36 cellular contexts compared by ENCODE assay signal in the genomic region with DNA sequence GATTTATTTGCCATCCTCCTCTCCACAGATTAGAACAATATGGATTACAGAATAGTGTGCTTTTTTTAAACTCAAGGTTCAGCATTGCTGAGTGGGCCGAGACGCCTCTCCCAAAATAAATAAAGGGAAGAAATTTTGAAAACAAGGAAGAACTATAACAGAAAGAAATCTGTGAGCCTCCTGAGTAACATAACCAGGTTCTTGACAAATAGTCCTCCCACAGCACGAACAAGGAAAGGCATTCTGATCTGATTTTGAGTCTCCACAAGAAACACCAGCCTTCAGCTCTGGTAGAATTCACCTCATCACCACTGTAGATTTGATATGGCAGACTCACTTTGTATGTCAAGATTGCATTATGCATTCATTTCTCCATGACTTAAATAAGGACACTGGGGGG.
"Had no signal": no experiment of that assay in that cellular context is flagged by ENCODE, and none has a peak within 500 bp of the region (broad histone marks: within the 10 kb centered on the region; RNA-seq: fewer than 3 reads in every experiment).

No MANE protein-coding gene starts in this region.

- H3K27ac ChIP-seq: ascending aorta, body of pancreas, Peyer's patch, SJSA1, VCaP had no signal

- H3K4me1 ChIP-seq: ascending aorta, body of pancreas, Peyer's patch had no signal

- H3K36me3 Mint-ChIP-seq: activated CD8-positive, alpha-beta memory T cell treated with anti-CD3 and anti-CD28 coated beads, Interleukin-2, amount 10 ng/mL, durations not matched to agents 7 days and 5 days; activated naive CD4-positive, alpha-beta T cell treated with anti-CD3 and anti-CD28 coated beads, Interleukin-2, amount 50 U/mL, for 24 hours; activated naive CD8-positive, alpha-beta T cell treated with anti-CD3 and anti-CD28 coated beads, Interleukin-2, amount 10 ng/mL, durations not matched to agents 7 days and 5 days had no signal

- H3K9ac ChIP-seq: SK-N-SH had no signal

- H3K4me1 Mint-ChIP-seq: activated B cell treated with CpG ODN at 0.5 μM for 24 hours; activated CD4-positive, alpha-beta memory T cell treated with anti-CD3 and anti-CD28 coated beads, Interleukin-2, amount 10 ng/mL, durations not matched to agents 7 days and 5 days; activated CD8-positive, alpha-beta memory T cell treated with anti-CD3 and anti-CD28 coated beads, Interleukin-2, amount 10 ng/mL, durations not matched to agents 7 days and 5 days; activated naive CD4-positive, alpha-beta T cell treated with anti-CD3 and anti-CD28 coated beads, Interleukin-2, amount 50 U/mL, for 24 hours; activated naive CD8-positive, alpha-beta T cell treated with anti-CD3 and anti-CD28 coated beads, Interleukin-2, amount 10 ng/mL, durations not matched to agents 7 days and 5 days had no signal

- H3K4me3 Mint-ChIP-seq: activated B cell treated with CpG ODN at 0.5 μM for 24 hours; activated CD4-positive, alpha-beta memory T cell treated with anti-CD3 and anti-CD28 coated beads, Interleukin-2, amount 10 ng/mL, durations not matched to agents 7 days and 5 days; activated CD8-positive, alpha-beta memory T cell treated with anti-CD3 and anti-CD28 coated beads, Interleukin-2, amount 10 ng/mL, durations not matched to agents 7 days and 5 days; activated naive CD4-positive, alpha-beta T cell treated with anti-CD3 and anti-CD28 coated beads, Interleukin-2, amount 50 U/mL, for 24 hours; activated naive CD8-positive, alpha-beta T cell treated with anti-CD3 and anti-CD28 coated beads, Interleukin-2, amount 10 ng/mL, durations not matched to agents 7 days and 5 days had no signal

- H3K27ac Mint-ChIP-seq: activated B cell treated with CpG ODN at 0.5 μM for 24 hours; activated CD4-positive, alpha-beta memory T cell treated with anti-CD3 and anti-CD28 coated beads, Interleukin-2, amount 10 ng/mL, durations not matched to agents 7 days and 5 days; activated CD8-positive, alpha-beta memory T cell treated with anti-CD3 and anti-CD28 coated beads, Interleukin-2, amount 10 ng/mL, durations not matched to agents 7 days and 5 days; activated naive CD4-positive, alpha-beta T cell treated with anti-CD3 and anti-CD28 coated beads, Interleukin-2, amount 50 U/mL, for 24 hours; activated naive CD8-positive, alpha-beta T cell treated with anti-CD3 and anti-CD28 coated beads, Interleukin-2, amount 10 ng/mL, durations not matched to agents 7 days and 5 days had no signal

- H3K4me3 ChIP-seq: ascending aorta, body of pancreas, K562, Peyer's patch, SJSA1 had no signal

- H3K9me3 Mint-ChIP-seq: activated CD4-positive, alpha-beta memory T cell treated with anti-CD3 and anti-CD28 coated beads, Interleukin-2, amount 10 ng/mL, durations not matched to agents 7 days and 5 days had no signal

- H3K9me2 ChIP-seq: SK-N-SH had no signal

- ATAC-seq: activated CD8-positive, alpha-beta memory T cell treated with anti-CD3 and anti-CD28 coated beads, Interleukin-2, amount 10 ng/mL, durations not matched to agents 7 days and 5 days; body of pancreas; K562; PC-3 had no signal

- H3K9me3 ChIP-seq: ascending aorta, body of pancreas, Peyer's patch, SJSA1, SK-N-SH had no signal

- DNase-seq: activated B cell treated with CpG ODN at 0.5 μM for 24 hours; activated CD4-positive, alpha-beta memory T cell treated with anti-CD3 and anti-CD28 coated beads, Interleukin-2, amount 10 ng/mL, durations not matched to agents 7 days and 5 days; activated CD4-positive, alpha-beta T cell treated with anti-CD3 and anti-CD28 coated beads for 4 hours; activated CD4-positive, alpha-beta T cell treated with anti-CD3 and anti-CD28 coated beads, Interleukin-2, amount 50 U/mL, for 1 hour; activated CD4-positive, CD25-positive, alpha-beta regulatory T cell treated with anti-CD3 and anti-CD28 coated beads, Interleukin-2, amount 50 U/mL, for 72 hours; activated CD8-positive, alpha-beta memory T cell treated with anti-CD3 and anti-CD28 coated beads for 24 hours; activated CD8-positive, alpha-beta memory T cell treated with anti-CD3 and anti-CD28 coated beads, Interleukin-2, amount 10 ng/mL, durations not matched to agents 7 days and 5 days; activated CD8-positive, alpha-beta memory T cell treated with anti-CD3 and anti-CD28 coated beads, Interleukin-2, amount 50 U/mL, for 48 hours; activated gamma-delta T cell; activated naive CD4-positive, alpha-beta T cell treated with Interleukin-2 at 50 U/mL for 16 hours; activated naive CD8-positive, alpha-beta T cell treated with anti-CD3 and anti-CD28 coated beads, Interleukin-2, amount 10 ng/mL, durations not matched to agents 7 days and 5 days; activated T-cell treated with anti-CD3 and anti-CD28 coated beads, Interleukin-2, amount 50 U/mL, for 48 hours; amygdala; body of pancreas; caudate nucleus; cerebellar nuclear complex; NCI-H1105; NCI-H1417 treated with DMSO at 0.1 percent for 48 hours; NCI-H1930; NCI-H510A; NCI-H526; NCI-H748 treated with DMSO at 0.1 percent for 48 hours; NK-92 treated with Interleukin-12 subunit alpha and Interleukin-12 subunit beta, amount 100 ng/mL, for 24 hours; PC-3; Peyer's patch; RPMI8226; SHP77 treated with DMSO at 0.1 percent for 48 hours; SK-N-SH; T-helper 1 cell; T-helper 2 cell; T-helper 9 cell had no signal

- H3K27me3 Mint-ChIP-seq: activated CD4-positive, alpha-beta memory T cell treated with anti-CD3 and anti-CD28 coated beads, Interleukin-2, amount 10 ng/mL, durations not matched to agents 7 days and 5 days; activated CD8-positive, alpha-beta memory T cell treated with anti-CD3 and anti-CD28 coated beads, Interleukin-2, amount 10 ng/mL, durations not matched to agents 7 days and 5 days; activated naive CD4-positive, alpha-beta T cell treated with anti-CD3 and anti-CD28 coated beads, Interleukin-2, amount 50 U/mL, for 24 hours had no signal

- H3K27me3 ChIP-seq: ascending aorta, body of pancreas, Peyer's patch, SJSA1 had no signal

- H3K36me3 ChIP-seq: ascending aorta, Peyer's patch, SJSA1 had no signal
